Comparison of ENCODE assay signal across 8 cellular contexts in genomic region chr5:78983601-78984000, GRCh38. TPM values are rescaled to one million over a fixed set of nuclear protein-coding genes. Genes with fewer than 3 reads are reported as not detected.
DNase-seq lines count a peak whose midpoint lies in the region; ATAC-seq and TF ChIP-seq lines count a peak whose summit lies in the region.

No MANE protein-coding gene starts in this region.

- H3K27me3 Mint-ChIP-seq in MCF 10A (ENCODE audit: insufficient read depth, unreplicated experiment), result no peaks in the 10 kb centered on the region

- intact Hi-C loops in MCF 10A (cut with micrococcal nuclease), result no loop called here

- H3K27ac Mint-ChIP-seq in MCF 10A (ENCODE audit: low read depth, unreplicated experiment), result peak overlapping the region; percentile 31

- H3K36me3 Mint-ChIP-seq in MCF 10A (ENCODE audit: insufficient read depth, unreplicated experiment), result no peaks in the 10 kb centered on the region

- H3K27ac ChIP-seq in HEK293 (ENCODE audit: extremely low read depth, low read depth, low read length) (peak overlapping the region; percentile 98; the same call in 1 of the 2 replicates), muscle layer of duodenum (ENCODE audit: low read length) (peak overlapping the region; percentile 83)

- BruUV-seq in MCF 10A (replicated peaks; lab: Mats Ljungman, UMichigan), result no TSS peak

- H3K4me3 ChIP-seq in AG09309 (ENCODE audit: control insufficient read depth, low read depth, low read length) (peak overlapping the region; percentile 69), HEK293 (ENCODE audit: low read depth, low read length) (peak overlapping the region; percentile 81), muscle layer of duodenum (ENCODE audit: low read depth in 1 of 2, low read length in 2 of 2) (peak overlapping the region; percentile 74 to 77)

- no peaks in the 10 kb centered on the region for H3K9me3 Mint-ChIP-seq in MCF 10A (ENCODE audit: unreplicated experiment)

- DNase-seq in AG09309 (ENCODE audit: low read depth), result no peak
- DNase-seq in MCF 10A (ENCODE audit: unreplicated experiment), result no peak
- DNase-seq in NCI-H1694 treated with DMSO at 0.1 percent for 48 hours (lab: John Stamatoyannopoulos, UW), result no peak
- no peak for DNase-seq in NCI-H2081 (lab: John Stamatoyannopoulos, UW)

- H3K4me1 Mint-ChIP-seq in MCF 10A (ENCODE audit: insufficient read depth, unreplicated experiment), result peaks cover 7% of the 10 kb centered on the region

- H3K36me3 ChIP-seq in HEK293 (ENCODE audit: control insufficient read depth in 2 of 2, insufficient read depth in 1 of 2, low read length in 2 of 2) (no peaks in the 10 kb centered on the region), muscle layer of duodenum (ENCODE audit: control insufficient read depth in 1 of 2, insufficient read depth in 2 of 2, low read length in 2 of 2) (no peaks in the 10 kb centered on the region)

- peak overlapping the region; percentile 83 for H3K4me3 Mint-ChIP-seq in MCF 10A (ENCODE audit: unreplicated experiment)

- no peaks in the 10 kb centered on the region for H3K27me3 ChIP-seq in muscle layer of duodenum (ENCODE audit: low read depth, low read length)

- no peaks in the 10 kb centered on the region for H3K9me3 ChIP-seq in HEK293 (ENCODE audit: control insufficient read depth, insufficient read depth, low read depth, low read length)
- H3K9me3 ChIP-seq in muscle layer of duodenum (ENCODE audit: control insufficient read depth in 1 of 2, low read length in 2 of 2), result no peaks in the 10 kb centered on the region

- CTCF ChIA-PET in HEK293 (lab: Yijun Ruan, JAX) (interaction anchor here (1.0 to 2.0 kb wide), 3 partner anchors 9 to 150 kb away, joined by 5 to 11 read pairs (median 10); no protein-coding TSS in a partner anchor), MCF 10A (lab: Yijun Ruan, JAX) (interaction anchor here (1.0 to 3.3 kb wide), 5 partner anchors 9 to 516 kb away, joined by 3 to 25 read pairs (median 4); no protein-coding TSS in a partner anchor)

- ATAC-seq in GM21528 (IDR thresholded peaks at IDR 0.05; ENCODE audit: low FRiP score, unreplicated experiment), result no peak
- ATAC-seq in GM21526 (IDR thresholded peaks at IDR 0.05; ENCODE audit: low FRiP score, unreplicated experiment), result no peak

- POLR2A ChIA-PET in HEK293 (lab: Yijun Ruan, JAX) (interaction anchor here (1.0 to 1.5 kb wide), 3 partner anchors 9 to 71 kb away, joined by 3 read pairs; no protein-coding TSS in a partner anchor), MCF 10A (lab: Yijun Ruan, JAX) (interaction anchor here (0.6 to 3.8 kb wide), 11 partner anchors 9 to 535 kb away, joined by 3 to 17 read pairs (median 4); partner anchors contain the start of gene HOMER1)

- TF ChIP-seq CTCF in AG09309 (IDR thresholded peaks at IDR 0.05; ENCODE audit: control insufficient read depth, insufficient read depth, low read depth, low read length, missing control alignments), result no peak
- no peak for TF ChIP-seq CTCF in HEK293 (tag by site-specific recombination; IDR thresholded peaks at IDR 0.05)
- TF ChIP-seq CTCF in MCF 10A (IDR thresholded peaks at IDR 0.05; ENCODE audit: unreplicated experiment), result no peak

- H3K4me1 ChIP-seq in HEK293 (ENCODE audit: control insufficient read depth, insufficient read depth, low read length) (peaks cover 8% of the 10 kb centered on the region), muscle layer of duodenum (ENCODE audit: control insufficient read depth in 1 of 2, insufficient read depth in 2 of 2, low read length in 2 of 2) (peaks cover 4 to 14% of the 10 kb centered on the region in 2 donors)

TF ChIP-seq in HEK293, 187 proteins besides CTCF, POLR2A, EP300 and RAD21:
- TF ChIP-seq GLI2 (tag by site-specific recombination; IDR thresholded peaks at IDR 0.05; ENCODE audit: borderline replicate concordance, low read depth) (no peak), PRDM4 (tag by site-specific recombination; IDR thresholded peaks at IDR 0.05) (no peak), ZNF239 (tag by site-specific recombination; IDR thresholded peaks at IDR 0.05) (no peak), PRDM2 (tag by site-specific recombination; IDR thresholded peaks at IDR 0.05; ENCODE audit: borderline replicate concordance) (no peak), ZNF621 (tag by site-specific recombination; IDR thresholded peaks at IDR 0.05) (no peak), ZNF311 (tag by site-specific recombination; IDR thresholded peaks at IDR 0.05; ENCODE audit: borderline replicate concordance) (no peak), ZNF530 (tag by site-specific recombination; IDR thresholded peaks at IDR 0.05; ENCODE audit: low read depth) (no peak), ZNF221 (tag by site-specific recombination; IDR thresholded peaks at IDR 0.05; ENCODE audit: borderline replicate concordance) (no peak), ZNF23 (tag by site-specific recombination; IDR thresholded peaks at IDR 0.05; ENCODE audit: borderline replicate concordance) (no peak)

RNA-seq across cellular contexts. Expression of gene ARSB, which starts 1.5 kb away (rescaled TPM):
- 5.2 and 7.9 TPM in 2 replicates for total RNA-seq in MCF 10A (2022)
